19 cellular contexts compared by ENCODE assay signal in genomic region chr20:43389231-43389630, GRCh38.
DNase-seq lines count a peak whose midpoint lies in the region; ATAC-seq and TF ChIP-seq lines count a peak whose summit lies in the region.
"Had no signal": no experiment of that assay in that cellular context is flagged by ENCODE, and none has a peak within 500 bp of the region (broad histone marks: within the 10 kb centered on the region; RNA-seq: fewer than 3 reads in every experiment).

No MANE protein-coding gene starts in this region.

- no peak overlapping the region for H2BK120ac ChIP-seq in trophoblast cell (ENCODE audit: insufficient read depth, low read length, poor library complexity)

- H3K79me1 ChIP-seq in trophoblast cell (ENCODE audit: low read length) = no peaks in the 10 kb centered on the region

- H3K23ac ChIP-seq in trophoblast cell (ENCODE audit: low read length) = no peak overlapping the region

- H4K8ac ChIP-seq in trophoblast cell (ENCODE audit: low read depth, low read length) = no peak overlapping the region

- WGBS in trophoblast cell (ENCODE audit: extremely low coverage, insufficient coverage, insufficient read length) = no CpG with 5 or more reads among the region's 6 CpGs

- H3K4me1 ChIP-seq in A673 (ENCODE audit: insufficient read depth, low read length, poor library complexity, severe bottlenecking) = peaks cover 25% of the 10 kb centered on the region
- peaks cover under 1 to 8% of the 10 kb centered on the region in 2 experiments for H3K4me1 ChIP-seq in trophoblast cell (ENCODE audit: control insufficient read depth in 1 of 2, insufficient read depth in 2 of 2, low read length in 2 of 2)
- H3K4me1 ChIP-seq: colonic mucosa had no signal

- H2BK12ac ChIP-seq in trophoblast cell (ENCODE audit: low read length) = no peak overlapping the region

- CTCF ChIA-PET in A673 (lab: Charles Lee) = no interaction called here

- H3K4me3 ChIP-seq in A673 (ENCODE audit: low read depth, low read length, poor library complexity, severe bottlenecking) = no peak overlapping the region
- H3K4me3 ChIP-seq in MG63 = no peak overlapping the region
- H3K4me3 ChIP-seq in trophoblast cell (ENCODE audit: low read depth, low read length) = no peak overlapping the region
- H3K4me3 ChIP-seq: colonic mucosa, stomach had no signal

- H3K27ac ChIP-seq in A673 (ENCODE audit: low read depth, low read length, poor library complexity, severe bottlenecking) (peak overlapping the region; percentile 27), trophoblast cell (ENCODE audit: low read depth, low read length) (no peak overlapping the region)
- H3K27ac ChIP-seq: colonic mucosa, HL-60 had no signal

- no peak for TF ChIP-seq CTCF in A673 (conservative IDR thresholded peaks at IDR 0.05; ENCODE audit: low read depth, low read length)

- ATAC-seq in left cardiac atrium (peak; percentile 41 to 77), GM19023 (IDR thresholded peaks at IDR 0.05; ENCODE audit: unreplicated experiment) (no peak)
- ATAC-seq: activated CD4-positive, CD25-positive, alpha-beta regulatory T cell treated with anti-CD3 and anti-CD28 coated beads, Interleukin-2, amount 50 U/mL, for 24 hours; left colon had no signal

- no peak overlapping the region for H4K12ac ChIP-seq in trophoblast cell (ENCODE audit: low read depth, low read length)

- no peak overlapping the region for H3K4me2 ChIP-seq in trophoblast cell (ENCODE audit: low read length)

- H3K9ac ChIP-seq in trophoblast cell (ENCODE audit: low read length) = no peak overlapping the region

- H4K91ac ChIP-seq in trophoblast cell (ENCODE audit: low read depth, low read length) = no peak overlapping the region

- POLR2A ChIA-PET in A673 (lab: Charles Lee; ENCODE audit: low non-redundant PET) = no interaction called here

- intact Hi-C loops in A673 (cut with micrococcal nuclease; ENCODE audit: unreplicated experiment) (no loop called here), left cardiac atrium (cut with DNase I) (no loop called here)

- no peak overlapping the region for H2BK5ac ChIP-seq in trophoblast cell (ENCODE audit: low read depth, low read length, poor library complexity)

- no peaks in the 10 kb centered on the region for H3K36me3 ChIP-seq in A673 (ENCODE audit: insufficient read depth, low read length, poor library complexity, severe bottlenecking)
- H3K36me3 ChIP-seq in MG63 = no peaks in the 10 kb centered on the region
- no peaks in the 10 kb centered on the region for H3K36me3 ChIP-seq in trophoblast cell (ENCODE audit: control insufficient read depth in 1 of 2, insufficient read depth in 2 of 2, low read length in 2 of 2)
- H3K36me3 ChIP-seq: colonic mucosa, stomach had no signal

- H3K9me3 ChIP-seq in A673 (ENCODE audit: low read depth, low read length, poor library complexity, severe bottlenecking) = no peaks in the 10 kb centered on the region
- H3K9me3 ChIP-seq in MG63 = no peaks in the 10 kb centered on the region
- H3K9me3 ChIP-seq in trophoblast cell (ENCODE audit: insufficient read depth, low read depth, low read length) = no peaks in the 10 kb centered on the region
- H3K9me3 ChIP-seq: colonic mucosa had no signal

- no peak overlapping the region for H2AK5ac ChIP-seq in trophoblast cell (ENCODE audit: low read length)

- no TSS peak for BruUV-seq in A673 (replicated peaks; lab: Mats Ljungman, UMichigan)

- H2AFZ ChIP-seq in trophoblast cell (ENCODE audit: insufficient read depth, low read length, poor library complexity) = no peak overlapping the region

- DNase-seq in A673 (ENCODE audit: low spot score) (peak; percentile 54), MG63 (peak; percentile 71), left cardiac atrium (peak; percentile 52), trophoblast cell (peak; percentile 77 to 92), occipital lobe (lab: John Stamatoyannopoulos, UW) (no peak), GDM1 (lab: John Stamatoyannopoulos, UW) (no peak)
- DNase-seq in activated naive CD4-positive, alpha-beta T cell (lab: John Stamatoyannopoulos, UW) = no peak
- DNase-seq: CD4-positive, CD25-positive, alpha-beta regulatory T cell; colonic mucosa; DMS 273 treated with DMSO at 0.1 percent for 48 hours; NCI-H187; NCI-H226; stimulated activated CD4-positive, alpha-beta T cell treated with anti-CD3 and anti-CD28 coated beads, Interleukin-2, amount 100 ng/mL, for 48 hours; stomach; T-helper 9 cell had no signal

- H3K4ac ChIP-seq in trophoblast cell (ENCODE audit: low read depth, low read length) = no peak overlapping the region

- no peaks in the 10 kb centered on the region for H3K79me2 ChIP-seq in trophoblast cell (ENCODE audit: control insufficient read depth, insufficient read depth, low read length, poor library complexity)

- H3K27me3 ChIP-seq in A673 (replicated peaks; ENCODE audit: insufficient read depth, low read depth, low read length, poor library complexity) (no peaks in the 10 kb centered on the region), MG63 (no peaks in the 10 kb centered on the region), trophoblast cell (ENCODE audit: insufficient read depth, low read length) (no peaks in the 10 kb centered on the region)
- H3K27me3 ChIP-seq: colonic mucosa had no signal

- H3K14ac ChIP-seq in trophoblast cell (ENCODE audit: low read length) = no peak overlapping the region

- H3K18ac ChIP-seq in trophoblast cell (ENCODE audit: low read length) = no peak overlapping the region

Comparison
In these comparisons a context has a peak if more than half of its experiments do, and no peak if none do; other contexts are left out.
1. DNase-seq: peak in A673 (single experiment), MG63 (single experiment), left cardiac atrium (single experiment) and trophoblast cell (2 of 2); none in occipital lobe (single experiment), GDM1 (single experiment) and activated naive CD4-positive, alpha-beta T cell (0 of 4).